1 cellular context compared by ENCODE assay signal in the genomic region with DNA sequence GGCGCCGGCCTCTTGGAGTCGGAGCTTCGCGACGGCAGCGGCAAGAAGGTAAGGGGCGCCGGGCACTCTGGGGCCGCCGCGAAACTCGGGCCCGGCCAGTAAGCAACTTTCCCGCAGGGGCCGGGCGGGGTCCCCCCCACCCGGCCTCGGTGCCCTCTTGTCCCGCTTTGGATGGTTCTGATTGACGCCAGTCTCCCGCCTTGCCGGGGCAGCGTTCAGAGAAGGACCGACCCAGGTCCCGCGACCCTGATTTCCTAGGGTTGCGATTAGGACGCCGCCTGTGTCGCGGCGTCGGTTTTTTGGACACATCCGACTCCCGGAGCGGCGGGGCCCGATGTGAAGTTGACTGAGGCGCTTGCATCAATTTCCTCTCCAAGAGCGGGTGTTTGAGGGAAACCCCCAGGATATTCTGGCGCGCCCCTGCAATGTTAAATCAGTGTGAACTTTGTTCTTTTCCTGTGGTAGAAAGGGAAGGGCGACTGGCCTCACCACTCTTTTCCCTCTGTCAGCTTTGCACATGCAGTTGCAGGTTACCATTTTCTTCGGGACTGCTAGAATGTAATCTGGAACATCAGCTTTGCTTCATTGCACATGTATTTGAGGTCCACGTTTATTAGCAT.
TF ChIP-seq lines count a peak whose summit lies in the region.

No MANE protein-coding gene starts in this region.

TF ChIP-seq in IMR-90, 13 proteins besides CTCF, POLR2A, EP300 and RAD21 (continued from another document):
- TF ChIP-seq, protein P1, sequence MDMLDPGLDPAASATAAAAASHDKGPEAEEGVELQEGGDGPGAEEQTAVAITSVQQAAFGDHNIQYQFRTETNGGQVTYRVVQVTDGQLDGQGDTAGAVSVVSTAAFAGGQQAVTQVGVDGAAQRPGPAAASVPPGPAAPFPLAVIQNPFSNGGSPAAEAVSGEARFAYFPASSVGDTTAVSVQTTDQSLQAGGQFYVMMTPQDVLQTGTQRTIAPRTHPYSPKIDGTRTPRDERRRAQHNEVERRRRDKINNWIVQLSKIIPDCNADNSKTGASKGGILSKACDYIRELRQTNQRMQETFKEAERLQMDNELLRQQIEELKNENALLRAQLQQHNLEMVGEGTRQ (IDR thresholded peaks at IDR 0.05; ENCODE audit: low read depth, low read length) = no peak
- TF ChIP-seq RFX5 (IDR thresholded peaks at IDR 0.05; ENCODE audit: low read depth, low read length) (no peak), CEBPB (IDR thresholded peaks at IDR 0.05; ENCODE audit: low read depth, low read length) (no peak), FOS (IDR thresholded peaks at IDR 0.05; ENCODE audit: low read depth, low read length) (no peak)
TF ChIP-seq in IMR-90: peak in this region for 0.
